Comparison of ENCODE assay signal across 1 cellular context in the genomic region with DNA sequence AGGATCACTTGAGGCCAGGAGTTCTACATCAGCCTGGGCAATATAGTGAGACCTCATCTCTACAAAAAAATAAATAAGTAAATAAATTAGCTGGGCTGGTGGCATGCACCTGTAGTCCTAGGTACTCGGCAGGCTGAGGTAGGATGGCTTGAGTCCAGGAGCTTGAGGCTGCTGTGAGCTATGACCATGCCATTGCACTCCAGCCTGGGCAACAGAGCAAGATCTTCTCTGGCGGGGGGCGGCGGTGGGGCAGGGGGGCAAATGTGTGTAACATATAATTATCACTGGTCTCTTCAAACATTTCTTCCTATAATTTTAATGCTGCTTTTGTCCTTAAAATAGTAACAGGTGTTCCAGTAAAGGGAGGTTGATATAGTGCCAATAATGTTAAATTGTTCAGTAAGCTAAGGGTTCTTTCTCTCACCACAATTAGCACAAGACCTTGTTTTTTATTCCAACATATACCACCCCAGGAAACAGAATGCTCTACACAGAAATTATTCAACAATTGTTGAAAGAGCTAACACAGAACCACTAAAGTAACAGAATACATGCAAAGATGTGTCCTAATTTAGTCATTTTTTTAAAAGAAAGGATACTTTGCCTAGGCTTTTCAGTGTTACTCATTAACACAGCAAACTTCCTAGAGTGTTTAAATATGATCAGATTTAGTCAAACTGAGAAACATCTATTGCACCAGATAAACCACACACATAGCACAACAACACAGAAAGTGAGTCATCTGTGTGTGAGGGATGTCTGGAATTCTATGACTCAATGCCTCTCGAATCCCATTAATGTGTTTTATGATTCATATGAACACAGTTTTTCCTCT.
TF ChIP-seq lines count a peak whose summit lies in the region.

No MANE protein-coding gene starts in this region.

TF ChIP-seq in GM12878, 131 proteins besides CTCF, POLR2A, EP300 and RAD21 (continued from another document and continues in another):
- no peak for TF ChIP-seq CUX1 (IDR thresholded peaks at IDR 0.05; ENCODE audit: insufficient replicate concordance, low read depth, low read length)
- TF ChIP-seq SMC3 (IDR thresholded peaks at IDR 0.05; ENCODE audit: borderline replicate concordance, low read length): no peak
- no peak for TF ChIP-seq HCFC1 (IDR thresholded peaks at IDR 0.05; ENCODE audit: low read length)
- no peak for TF ChIP-seq PRDM15 (CRISPR knock-in tag; IDR thresholded peaks at IDR 0.05)
- peak; percentile 84 for TF ChIP-seq CREM (IDR thresholded peaks at IDR 0.05; ENCODE audit: low read depth)
- TF ChIP-seq ATF7 (IDR thresholded peaks at IDR 0.05; ENCODE audit: low read depth): peak; percentile 78
- peak; percentile 90 for TF ChIP-seq DPF2 (IDR thresholded peaks at IDR 0.05)
- TF ChIP-seq ZNF622 (IDR thresholded peaks at IDR 0.05): no peak
- TF ChIP-seq MEF2B (IDR thresholded peaks at IDR 0.05; ENCODE audit: partially characterized antibody, poor library complexity, severe bottlenecking): peak; percentile 56
- TF ChIP-seq POU2F2 (IDR thresholded peaks at IDR 0.05; ENCODE audit: borderline replicate concordance, low read depth, low read length): peak; percentile 39; the same call in 1 of the 3 replicates
- no peak for TF ChIP-seq USF1 (IDR thresholded peaks at IDR 0.05; ENCODE audit: borderline replicate concordance, extremely low read length, insufficient read depth, low read depth, low read length)
- peak; percentile 96 for TF ChIP-seq ATF2 (IDR thresholded peaks at IDR 0.05; ENCODE audit: low read length)
- no peak for TF ChIP-seq TCF12 (IDR thresholded peaks at IDR 0.05; ENCODE audit: low read depth, low read length)
- TF ChIP-seq SMAD5 (IDR thresholded peaks at IDR 0.05; ENCODE audit: low read depth): no peak
- TF ChIP-seq CHD4 (IDR thresholded peaks at IDR 0.05): no peak
- TF ChIP-seq CEBPB (IDR thresholded peaks at IDR 0.05; ENCODE audit: borderline replicate concordance in 1 of 2, low read depth in 2 of 2, low read length in 2 of 2): peak in 1 of 2 experiments; percentile 94; a peak in 2 of 4 replicates
- no peak for TF ChIP-seq RBBP5 (conservative IDR thresholded peaks at IDR 0.05)
- TF ChIP-seq, protein P1, sequence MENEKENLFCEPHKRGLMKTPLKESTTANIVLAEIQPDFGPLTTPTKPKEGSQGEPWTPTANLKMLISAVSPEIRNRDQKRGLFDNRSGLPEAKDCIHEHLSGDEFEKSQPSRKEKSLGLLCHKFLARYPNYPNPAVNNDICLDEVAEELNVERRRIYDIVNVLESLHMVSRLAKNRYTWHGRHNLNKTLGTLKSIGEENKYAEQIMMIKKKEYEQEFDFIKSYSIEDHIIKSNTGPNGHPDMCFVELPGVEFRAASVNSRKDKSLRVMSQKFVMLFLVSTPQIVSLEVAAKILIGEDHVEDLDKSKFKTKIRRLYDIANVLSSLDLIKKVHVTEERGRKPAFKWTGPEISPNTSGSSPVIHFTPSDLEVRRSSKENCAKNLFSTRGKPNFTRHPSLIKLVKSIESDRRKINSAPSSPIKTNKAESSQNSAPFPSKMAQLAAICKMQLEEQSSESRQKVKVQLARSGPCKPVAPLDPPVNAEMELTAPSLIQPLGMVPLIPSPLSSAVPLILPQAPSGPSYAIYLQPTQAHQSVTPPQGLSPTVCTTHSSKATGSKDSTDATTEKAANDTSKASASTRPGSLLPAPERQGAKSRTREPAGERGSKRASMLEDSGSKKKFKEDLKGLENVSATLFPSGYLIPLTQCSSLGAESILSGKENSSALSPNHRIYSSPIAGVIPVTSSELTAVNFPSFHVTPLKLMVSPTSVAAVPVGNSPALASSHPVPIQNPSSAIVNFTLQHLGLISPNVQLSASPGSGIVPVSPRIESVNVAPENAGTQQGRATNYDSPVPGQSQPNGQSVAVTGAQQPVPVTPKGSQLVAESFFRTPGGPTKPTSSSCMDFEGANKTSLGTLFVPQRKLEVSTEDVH (IDR thresholded peaks at IDR 0.05; ENCODE audit: low read depth, partially characterized antibody): no peak
- TF ChIP-seq, protein P2, sequence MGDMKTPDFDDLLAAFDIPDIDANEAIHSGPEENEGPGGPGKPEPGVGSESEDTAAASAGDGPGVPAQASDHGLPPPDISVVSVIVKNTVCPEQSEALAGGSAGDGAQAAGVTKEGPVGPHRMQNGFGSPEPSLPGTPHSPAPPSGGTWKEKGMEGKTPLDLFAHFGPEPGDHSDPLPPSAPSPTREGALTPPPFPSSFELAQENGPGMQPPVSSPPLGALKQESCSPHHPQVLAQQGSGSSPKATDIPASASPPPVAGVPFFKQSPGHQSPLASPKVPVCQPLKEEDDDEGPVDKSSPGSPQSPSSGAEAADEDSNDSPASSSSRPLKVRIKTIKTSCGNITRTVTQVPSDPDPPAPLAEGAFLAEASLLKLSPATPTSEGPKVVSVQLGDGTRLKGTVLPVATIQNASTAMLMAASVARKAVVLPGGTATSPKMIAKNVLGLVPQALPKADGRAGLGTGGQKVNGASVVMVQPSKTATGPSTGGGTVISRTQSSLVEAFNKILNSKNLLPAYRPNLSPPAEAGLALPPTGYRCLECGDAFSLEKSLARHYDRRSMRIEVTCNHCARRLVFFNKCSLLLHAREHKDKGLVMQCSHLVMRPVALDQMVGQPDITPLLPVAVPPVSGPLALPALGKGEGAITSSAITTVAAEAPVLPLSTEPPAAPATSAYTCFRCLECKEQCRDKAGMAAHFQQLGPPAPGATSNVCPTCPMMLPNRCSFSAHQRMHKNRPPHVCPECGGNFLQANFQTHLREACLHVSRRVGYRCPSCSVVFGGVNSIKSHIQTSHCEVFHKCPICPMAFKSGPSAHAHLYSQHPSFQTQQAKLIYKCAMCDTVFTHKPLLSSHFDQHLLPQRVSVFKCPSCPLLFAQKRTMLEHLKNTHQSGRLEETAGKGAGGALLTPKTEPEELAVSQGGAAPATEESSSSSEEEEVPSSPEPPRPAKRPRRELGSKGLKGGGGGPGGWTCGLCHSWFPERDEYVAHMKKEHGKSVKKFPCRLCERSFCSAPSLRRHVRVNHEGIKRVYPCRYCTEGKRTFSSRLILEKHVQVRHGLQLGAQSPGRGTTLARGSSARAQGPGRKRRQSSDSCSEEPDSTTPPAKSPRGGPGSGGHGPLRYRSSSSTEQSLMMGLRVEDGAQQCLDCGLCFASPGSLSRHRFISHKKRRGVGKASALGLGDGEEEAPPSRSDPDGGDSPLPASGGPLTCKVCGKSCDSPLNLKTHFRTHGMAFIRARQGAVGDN (IDR thresholded peaks at IDR 0.05): no peak
- TF ChIP-seq BHLHE40 (IDR thresholded peaks at IDR 0.05; ENCODE audit: borderline replicate concordance in 1 of 2, low read depth in 2 of 2, low read length in 1 of 2): no peak
- TF ChIP-seq NFIC (IDR thresholded peaks at IDR 0.05; ENCODE audit: low read depth, low read length): peak; percentile 98
- no peak for TF ChIP-seq YBX1 (IDR thresholded peaks at IDR 0.05)
- peak; percentile 98 for TF ChIP-seq RUNX3 (IDR thresholded peaks at IDR 0.05; ENCODE audit: low read length)
- TF ChIP-seq STAT1 (conservative IDR thresholded peaks at IDR 0.05): no peak
- peak; percentile 96 for TF ChIP-seq JUNB (IDR thresholded peaks at IDR 0.05)
- TF ChIP-seq NR2C1 (IDR thresholded peaks at IDR 0.05): no peak
- no peak for TF ChIP-seq NFYA (IDR thresholded peaks at IDR 0.05; ENCODE audit: borderline replicate concordance, low read depth, low read length)
- peak; percentile 80 for TF ChIP-seq MEF2A (IDR thresholded peaks at IDR 0.05; ENCODE audit: insufficient read depth, low read depth, low read length)
- TF ChIP-seq RELA (IDR thresholded peaks at IDR 0.05; ENCODE audit: borderline replicate concordance, partially characterized antibody): no peak
- no peak for TF ChIP-seq FOS (IDR thresholded peaks at IDR 0.05; ENCODE audit: borderline replicate concordance, extremely low read depth, insufficient read length)
- peak; percentile 50 for TF ChIP-seq TBL1XR1 (IDR thresholded peaks at IDR 0.05; ENCODE audit: low read depth, low read length)
- TF ChIP-seq SREBF2 (IDR thresholded peaks at IDR 0.05; ENCODE audit: low read length): no peak
- no peak for TF ChIP-seq CHD1 (IDR thresholded peaks at IDR 0.05; ENCODE audit: low read depth, low read length)
- TF ChIP-seq, protein P3, sequence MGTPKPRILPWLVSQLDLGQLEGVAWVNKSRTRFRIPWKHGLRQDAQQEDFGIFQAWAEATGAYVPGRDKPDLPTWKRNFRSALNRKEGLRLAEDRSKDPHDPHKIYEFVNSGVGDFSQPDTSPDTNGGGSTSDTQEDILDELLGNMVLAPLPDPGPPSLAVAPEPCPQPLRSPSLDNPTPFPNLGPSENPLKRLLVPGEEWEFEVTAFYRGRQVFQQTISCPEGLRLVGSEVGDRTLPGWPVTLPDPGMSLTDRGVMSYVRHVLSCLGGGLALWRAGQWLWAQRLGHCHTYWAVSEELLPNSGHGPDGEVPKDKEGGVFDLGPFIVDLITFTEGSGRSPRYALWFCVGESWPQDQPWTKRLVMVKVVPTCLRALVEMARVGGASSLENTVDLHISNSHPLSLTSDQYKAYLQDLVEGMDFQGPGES (IDR thresholded peaks at IDR 0.05): no peak
- peak; percentile 99 for TF ChIP-seq IKZF1 (conservative IDR thresholded peaks at IDR 0.05)
- TF ChIP-seq NFXL1 (IDR thresholded peaks at IDR 0.05; ENCODE audit: borderline replicate concordance): no peak
- no peak; the same call in 1 of the 2 replicates for TF ChIP-seq CREB1 (IDR thresholded peaks at IDR 0.05; ENCODE audit: low read depth)
- TF ChIP-seq POLR2AphosphoS5 (IDR thresholded peaks at IDR 0.05; ENCODE audit: low read length): no peak
- TF ChIP-seq TCF3 (IDR thresholded peaks at IDR 0.05; ENCODE audit: borderline replicate concordance, insufficient read depth, low read depth, low read length): 0 out of 2 replicates have a peak, but pooled peaks have one; percentile 23
- peak; percentile 63; the same call in 1 of the 2 replicates for TF ChIP-seq BMI1 (IDR thresholded peaks at IDR 0.05; ENCODE audit: borderline replicate concordance)
